ENCODE assay signal across 11 cellular contexts in genomic region chr1:68384872-68385390, GRCh38.
A peak's percentile ranks its signal among the peaks of the same experiment; 100 is the strongest.
DNase-seq lines count a peak whose midpoint lies in the region; TF ChIP-seq lines count a peak whose summit lies in the region.
"Had no signal": no experiment of that assay in that cellular context is flagged by ENCODE, and none has a peak within 500 bp of the region (broad histone marks: within the 10 kb centered on the region; RNA-seq: fewer than 3 reads in every experiment).

No MANE protein-coding gene starts in this region.

- peak overlapping the region; percentile 27 for H2BK120ac ChIP-seq in mesenchymal stem cell (ENCODE audit: low read depth, low read length)

- peak overlapping the region in 1 of 2 experiments; percentile 73 for H3K18ac ChIP-seq in mesenchymal stem cell (ENCODE audit: low read depth in 1 of 2, low read length in 2 of 2)

- H3K36me3 ChIP-seq in colonic mucosa (no peaks in the 10 kb centered on the region), mesenchymal stem cell (ENCODE audit: control insufficient read depth in 1 of 2, insufficient read depth in 2 of 2, low read depth in 1 of 2, low read length in 2 of 2) (no peaks in the 10 kb centered on the region)
- H3K36me3 ChIP-seq: prostate gland had no signal

- H2AFZ ChIP-seq in mesenchymal stem cell (ENCODE audit: low read depth, low read length), result no peak overlapping the region

- 14% methylated on average over 2 of the region's 2 CpGs for WGBS in mesenchymal stem cell

- H3K9me3 Mint-ChIP-seq in activated T-cell treated with anti-CD3 and anti-CD28 coated beads, Interleukin-2, amount 50 U/mL, for 24 hours, result no peaks in the 10 kb centered on the region
- H3K9me3 Mint-ChIP-seq: activated T-helper 2 cell treated with anti-CD3 and anti-CD28 coated beads, Interferon-gamma antibody, Interleukin-2, Interleukin-4, amounts not matched to agents 10 μg/mL and 5 μg/mL and 100 μg/mL, durations not matched to agents 14 hours and 24 hours and 36 hours; CD8-positive, alpha-beta T cell had no signal

- H3K9me3 ChIP-seq in colonic mucosa (no peaks in the 10 kb centered on the region), mesenchymal stem cell (ENCODE audit: control insufficient read depth, low read length) (no peaks in the 10 kb centered on the region)
- H3K9me3 ChIP-seq: prostate gland had no signal

- H3K27ac Mint-ChIP-seq in activated T-cell treated with anti-CD3 and anti-CD28 coated beads, Interleukin-2, amount 50 U/mL, for 24 hours, result no peak overlapping the region
- H3K27ac Mint-ChIP-seq: activated T-helper 2 cell treated with anti-CD3 and anti-CD28 coated beads, Interferon-gamma antibody, Interleukin-2, Interleukin-4, amounts not matched to agents 10 μg/mL and 5 μg/mL and 100 μg/mL, durations not matched to agents 14 hours and 24 hours and 36 hours; CD8-positive, alpha-beta T cell had no signal

- H3K14ac ChIP-seq in mesenchymal stem cell (ENCODE audit: low read length in 2 of 2), result no peak overlapping the region

- H4K8ac ChIP-seq in mesenchymal stem cell (ENCODE audit: low read length), result peak overlapping the region; percentile 12

- H3K4me1 Mint-ChIP-seq in activated T-cell treated with anti-CD3 and anti-CD28 coated beads, Interleukin-2, amount 50 U/mL, for 24 hours (ENCODE audit: low read depth), result no peaks in the 10 kb centered on the region

- H3K36me3 Mint-ChIP-seq in activated T-cell treated with anti-CD3 and anti-CD28 coated beads, Interleukin-2, amount 50 U/mL, for 24 hours (ENCODE audit: low read depth), result no peaks in the 10 kb centered on the region
- H3K36me3 Mint-ChIP-seq: CD8-positive, alpha-beta T cell had no signal

- H3K4me3 ChIP-seq in colonic mucosa (no peak overlapping the region), mesenchymal stem cell (ENCODE audit: insufficient read depth in 1 of 2, low read depth in 1 of 2, low read length in 2 of 2) (peak overlapping the region in 1 of 2 experiments; percentile 28)
- H3K4me3 ChIP-seq: prostate gland had no signal

- H2BK12ac ChIP-seq in mesenchymal stem cell (ENCODE audit: low read length in 2 of 2), result peak overlapping the region in 1 of 2 experiments; percentile 38

- H3K4me1 ChIP-seq in colonic mucosa (no peaks in the 10 kb centered on the region), mesenchymal stem cell (ENCODE audit: control insufficient read depth, insufficient read depth, low read depth, low read length) (no peaks in the 10 kb centered on the region)
- H3K4me1 ChIP-seq: prostate gland had no signal

- no peak overlapping the region for H3K23ac ChIP-seq in mesenchymal stem cell (ENCODE audit: low read length in 2 of 2)

- H3K27ac ChIP-seq in colonic mucosa (peak overlapping the region; percentile 18), mesenchymal stem cell (ENCODE audit: low read length, poor library complexity, severe bottlenecking) (peak overlapping the region; percentile 63)
- H3K27ac ChIP-seq: prostate gland had no signal

- H3K79me1 ChIP-seq in mesenchymal stem cell (replicated peaks; ENCODE audit: low read length, poor library complexity, severe bottlenecking), result no peaks in the 10 kb centered on the region

- H3K9ac ChIP-seq in colonic mucosa (ENCODE audit: low read depth in 2 of 2, low read length in 2 of 2), result no peak overlapping the region
- peak overlapping the region; percentile 69 for H3K9ac ChIP-seq in mesenchymal stem cell (ENCODE audit: low read length)

- TF ChIP-seq CTCF in AG09319 (IDR thresholded peaks at IDR 0.05; ENCODE audit: low read depth, low read length) (no peak), colonic mucosa (IDR thresholded peaks at IDR 0.05) (no peak)

- no peak overlapping the region for H4K91ac ChIP-seq in mesenchymal stem cell (ENCODE audit: low read length)

- no peak overlapping the region for H3K4ac ChIP-seq in mesenchymal stem cell (ENCODE audit: low read depth in 1 of 2, low read length in 2 of 2)

- DNase-seq in AG09319 (ENCODE audit: extremely low read depth, low read depth) (peak; percentile 43), NCI-H226 (peak; percentile 85), colonic mucosa (no peak), mesenchymal stem cell (peak; percentile 81), head of caudate nucleus (no peak), T-helper 2 cell (no peak), NCI-H2227 (lab: John Stamatoyannopoulos, UW; ENCODE audit: unreplicated experiment) (no peak)
- DNase-seq in activated T-cell treated with anti-CD3 and anti-CD28 coated beads, Interleukin-2, amount 50 U/mL, for 24 hours, result no peak
- DNase-seq: CD8-positive, alpha-beta T cell had no signal

- no peak overlapping the region for H3K4me3 Mint-ChIP-seq in activated T-cell treated with anti-CD3 and anti-CD28 coated beads, Interleukin-2, amount 50 U/mL, for 24 hours
- H3K4me3 Mint-ChIP-seq: CD8-positive, alpha-beta T cell had no signal

- intact Hi-C loops in colonic mucosa (cut with DNase I), result no loop called here
- intact Hi-C loops in head of caudate nucleus (cut with DNase I), result no loop called here

- no peak overlapping the region for H2BK5ac ChIP-seq in mesenchymal stem cell (ENCODE audit: low read depth, low read length, poor library complexity, severe bottlenecking)

- no peaks in the 10 kb centered on the region for H3K27me3 Mint-ChIP-seq in activated T-cell treated with anti-CD3 and anti-CD28 coated beads, Interleukin-2, amount 50 U/mL, for 24 hours

- H2AK5ac ChIP-seq in mesenchymal stem cell (ENCODE audit: low read length, severe bottlenecking), result no peak overlapping the region

- H3K27me3 ChIP-seq in colonic mucosa, result no peaks in the 10 kb centered on the region
- H3K27me3 ChIP-seq in mesenchymal stem cell (ENCODE audit: control insufficient read depth in 1 of 2, insufficient read depth in 1 of 2, low read length in 2 of 2), result no peaks in the 10 kb centered on the region

- no peak overlapping the region for H2BK15ac ChIP-seq in mesenchymal stem cell (ENCODE audit: low read depth, poor library complexity, severe bottlenecking)

- H3K4me2 ChIP-seq in mesenchymal stem cell (ENCODE audit: low read length, poor library complexity, severe bottlenecking), result no peak overlapping the region

Comparison
In these comparisons a context has a peak if more than half of its experiments do, and no peak if none do; other contexts are left out.
1. DNase-seq: peak in AG09319 (single experiment), NCI-H226 (single experiment) and mesenchymal stem cell (single experiment); none in colonic mucosa (single experiment), head of caudate nucleus (0 of 42), T-helper 2 cell (0 of 5), NCI-H2227 (single experiment) and activated T-cell treated with anti-CD3 and anti-CD28 coated beads, Interleukin-2, amount 50 U/mL, for 24 hours (single experiment).